ENCODE assay signal across 2 cellular contexts in genomic region chr1:161177936-161178244, GRCh38.
TF ChIP-seq lines count a peak whose summit lies in the region.

No MANE protein-coding gene starts in this region.

TF ChIP-seq in SK-N-SH, 30 proteins besides CTCF, POLR2A, EP300 and RAD21 (continued from another document):
- no peak for TF ChIP-seq IRF3 (IDR thresholded peaks at IDR 0.05; ENCODE audit: low read depth, low read length)
TF ChIP-seq in SK-N-SH: peak in this region for 0.

TF ChIP-seq in SK-N-SH treated with all-trans-retinoic acid at 6 μM for 48 hours, 23 proteins besides CTCF, POLR2A, EP300 and RAD21 (continued from another document):
- TF ChIP-seq PPARA (CRISPR knock-in tag; IDR thresholded peaks at IDR 0.05; ENCODE audit: borderline replicate concordance) (no peak), PATZ1 (CRISPR knock-in tag; IDR thresholded peaks at IDR 0.05; ENCODE audit: borderline replicate concordance) (no peak), ZFP3 (CRISPR knock-in tag; IDR thresholded peaks at IDR 0.05) (no peak), CREB5 (CRISPR knock-in tag; IDR thresholded peaks at IDR 0.05; ENCODE audit: low read depth) (no peak), ZC3H10 (CRISPR knock-in tag; IDR thresholded peaks at IDR 0.05) (no peak), ZFP30 (CRISPR knock-in tag; IDR thresholded peaks at IDR 0.05) (no peak), TOX (CRISPR knock-in tag; IDR thresholded peaks at IDR 0.05; ENCODE audit: borderline replicate concordance) (no peak), ESRRG (CRISPR knock-in tag; IDR thresholded peaks at IDR 0.05) (no peak), ISL1 (CRISPR knock-in tag; IDR thresholded peaks at IDR 0.05) (no peak), ARNTL (CRISPR knock-in tag; IDR thresholded peaks at IDR 0.05; ENCODE audit: borderline replicate concordance, low read depth) (no peak)
